In genomic region chr3:117268318-117268717, GRCh38 we compare ENCODE assay signal across 28 cellular contexts.
"Had no signal": no experiment of that assay in that cellular context is flagged by ENCODE, and none has a peak within 500 bp of the region (broad histone marks: within the 10 kb centered on the region; RNA-seq: fewer than 3 reads in every experiment).

No MANE protein-coding gene starts in this region.

- H3K27ac ChIP-seq: neural progenitor cell, ovary, parathyroid adenoma, psoas muscle, skin epidermis, spleen, suprapubic skin, testis, tibial artery, transverse colon, upper lobe of right lung, uterus had no signal

- H3K4me3 ChIP-seq: neural progenitor cell, ovary, psoas muscle, skin epidermis, smooth muscle cell, spleen, suprapubic skin, testis, tibial artery, transverse colon, upper lobe of right lung, uterus had no signal

- ATAC-seq: natural killer cell; psoas muscle; right cardiac atrium; sciatic nerve; stimulated activated memory B cell treated with anti-CD40 and anti-IgM and Interleukin-4, amounts not matched to agents 10 μg/mL and 1 μg/mL and 100 μg/mL, for 72 hours; stimulated activated naive CD8-positive, alpha-beta T cell treated with anti-CD3 and anti-CD28 coated beads, Interleukin-15, amount 100 ng/mL, for 72 hours; stimulated activated naive CD8-positive, alpha-beta T cell treated with anti-CD3 and anti-CD28 coated beads, Interleukin-15, Interleukin-2, amounts not matched to agents 100 U/mL and 50 U/mL, for 24 hours; upper lobe of right lung had no signal

- H3K9me3 ChIP-seq: ovary, psoas muscle, spleen, suprapubic skin, testis, tibial artery, transverse colon, upper lobe of right lung, uterus had no signal

- H3K36me3 ChIP-seq: neural progenitor cell, ovary, spleen, suprapubic skin, tibial artery, transverse colon, upper lobe of right lung, uterus had no signal

- H3K4me2 ChIP-seq: neural progenitor cell, smooth muscle cell had no signal

- H3K4me1 ChIP-seq: neural progenitor cell, parathyroid adenoma, psoas muscle, spleen, suprapubic skin, testis, tibial artery, transverse colon, upper lobe of right lung, uterus had no signal

- H3K27me3 ChIP-seq: neural progenitor cell, ovary, spleen, suprapubic skin, testis, tibial artery, transverse colon, upper lobe of right lung, uterus had no signal

- DNase-seq: natural killer cell; occipital lobe; ovary; posterior cingulate gyrus; psoas muscle; right cardiac atrium; spleen; stimulated activated CD4-positive, alpha-beta T cell treated with anti-CD3 and anti-CD28 coated beads, Interleukin-12 subunit alpha, Interleukin-12 subunit beta, amount 100 ng/mL, for 4 hours; stimulated activated CD4-positive, alpha-beta T cell treated with anti-CD3 and anti-CD28 coated beads, Interleukin-1b, Interleukin-23, amount 100 ng/mL, for 48 hours; stimulated activated CD4-positive, alpha-beta T cell treated with anti-CD3 and anti-CD28 coated beads, Interleukin-4, amount 100 ng/mL, for 1 hour; stimulated activated CD4-positive, alpha-beta T cell treated with anti-CD3 and anti-CD28 coated beads, Interleukin-4, amount 100 ng/mL, for 4 hours; stimulated activated CD8-positive, alpha-beta memory T cell treated with anti-CD3 and anti-CD28 coated beads, Interleukin-4, amount 100 ng/mL, for 48 hours; stimulated activated naive CD4-positive, alpha-beta T cell; stimulated activated naive CD8-positive, alpha-beta T cell treated with anti-CD3 and anti-CD28 coated beads, Interleukin-15, amount 100 ng/mL, for 72 hours; stimulated activated naive CD8-positive, alpha-beta T cell treated with anti-CD3 and anti-CD28 coated beads, Interleukin-15, Interleukin-2, amounts not matched to agents 100 U/mL and 50 U/mL, for 24 hours; substantia nigra; testis; tibial artery; transverse colon; upper lobe of right lung; uterus had no signal
